24 cellular contexts compared by ENCODE assay signal in genomic region chr11:11428714-11429113, GRCh38.
"Had no signal": no experiment of that assay in that cellular context is flagged by ENCODE, and none has a peak within 500 bp of the region (broad histone marks: within the 10 kb centered on the region; RNA-seq: fewer than 3 reads in every experiment).

No MANE protein-coding gene starts in this region.

- H3K9me3 ChIP-seq: neutrophil, pancreas, prostate gland, right lobe of liver, sigmoid colon, stomach, thoracic aorta, thyroid gland, tibial nerve, upper lobe of left lung, vagina had no signal

- H3K4me3 Mint-ChIP-seq: natural killer cell; nephron; neural crest cell; stimulated activated effector memory CD8-positive, alpha-beta T cell treated with anti-CD3 and anti-CD28 coated beads, Interleukin-12 subunit alpha, Interleukin-12 subunit beta, amount 100 ng/mL, for 72 hours; stimulated activated naive B cell treated with anti-CD40 and anti-IgM and Interleukin-4, amounts not matched to agents 10 μg/mL and 1 μg/mL and 100 μg/mL, for 72 hours; stimulated activated naive CD8-positive, alpha-beta T cell treated with anti-CD3 and anti-CD28 coated beads, Interleukin-15, Interleukin-2, amounts not matched to agents 100 ng/mL and 50 ng/mL, for 24 hours had no signal

- H3K4me3 ChIP-seq: pancreas, prostate gland, right lobe of liver, sigmoid colon, stomach, thoracic aorta, thyroid gland, tibial nerve, upper lobe of left lung, vagina had no signal

- H3K4me1 ChIP-seq: pancreas, prostate gland, right lobe of liver had no signal

- H3K27ac Mint-ChIP-seq: natural killer cell; nephron; stimulated activated effector memory CD8-positive, alpha-beta T cell treated with anti-CD3 and anti-CD28 coated beads, Interleukin-12 subunit alpha, Interleukin-12 subunit beta, amount 100 ng/mL, for 72 hours; stimulated activated naive B cell treated with anti-CD40 and anti-IgM and Interleukin-4, amounts not matched to agents 10 μg/mL and 1 μg/mL and 100 μg/mL, for 72 hours; stimulated activated naive CD8-positive, alpha-beta T cell treated with anti-CD3 and anti-CD28 coated beads, Interleukin-15, Interleukin-2, amounts not matched to agents 100 ng/mL and 50 ng/mL, for 24 hours had no signal

- H3K9me3 Mint-ChIP-seq: natural killer cell; nephron; stimulated activated effector memory CD8-positive, alpha-beta T cell treated with anti-CD3 and anti-CD28 coated beads, Interleukin-12 subunit alpha, Interleukin-12 subunit beta, amount 100 ng/mL, for 72 hours; stimulated activated naive B cell treated with anti-CD40 and anti-IgM and Interleukin-4, amounts not matched to agents 10 μg/mL and 1 μg/mL and 100 μg/mL, for 72 hours; stimulated activated naive CD8-positive, alpha-beta T cell treated with anti-CD3 and anti-CD28 coated beads, Interleukin-15, Interleukin-2, amounts not matched to agents 100 ng/mL and 50 ng/mL, for 24 hours had no signal

- H3K27me3 ChIP-seq: pancreas, right lobe of liver, sigmoid colon, stomach, thyroid gland, tibial nerve, upper lobe of left lung, vagina had no signal

- H3K27me3 Mint-ChIP-seq: stimulated activated naive CD8-positive, alpha-beta T cell treated with anti-CD3 and anti-CD28 coated beads, Interleukin-15, Interleukin-2, amounts not matched to agents 100 ng/mL and 50 ng/mL, for 24 hours had no signal

- DNase-seq: natural killer cell; pancreas; right cardiac atrium; right lobe of liver; sigmoid colon; stimulated activated CD4-positive, alpha-beta T cell treated with anti-CD3 and anti-CD28 coated beads, Interleukin-15, amount 100 ng/mL, for 24 hours; stimulated activated CD4-positive, alpha-beta T cell treated with anti-CD3 and anti-CD28 coated beads, Interleukin-2, amount 100 ng/mL, for 24 hours; stimulated activated CD4-positive, alpha-beta T cell treated with anti-CD3 and anti-CD28 coated beads, Interleukin-2, amount 100 ng/mL, for 48 hours; stimulated activated CD4-positive, alpha-beta T cell treated with anti-CD3 and anti-CD28 coated beads, Interleukin-4, amount 100 ng/mL, for 24 hours; stimulated activated naive B cell treated with anti-CD40 and anti-IgM and Interleukin-4, amounts not matched to agents 10 μg/mL and 1 μg/mL and 100 μg/mL, for 72 hours; stimulated activated naive CD4-positive, alpha-beta T cell treated with Interleukin-2 at 50 U/mL for 16 hours; stomach; thyroid gland; trophoblast cell; upper lobe of left lung had no signal

- H3K36me3 ChIP-seq: neutrophil, pancreas, prostate gland, right lobe of liver, stomach, thoracic aorta, vagina had no signal

- H3K36me3 Mint-ChIP-seq: natural killer cell; stimulated activated effector memory CD8-positive, alpha-beta T cell treated with anti-CD3 and anti-CD28 coated beads, Interleukin-12 subunit alpha, Interleukin-12 subunit beta, amount 100 ng/mL, for 72 hours; stimulated activated naive B cell treated with anti-CD40 and anti-IgM and Interleukin-4, amounts not matched to agents 10 μg/mL and 1 μg/mL and 100 μg/mL, for 72 hours had no signal

- ATAC-seq: natural killer cell; pancreas; right cardiac atrium; right lobe of liver; stimulated activated effector memory CD8-positive, alpha-beta T cell treated with anti-CD3 and anti-CD28 coated beads, Interleukin-12 subunit alpha, Interleukin-12 subunit beta, amount 100 ng/mL, for 72 hours; stimulated activated naive B cell treated with anti-CD40 and anti-IgM and Interleukin-4, amounts not matched to agents 10 μg/mL and 1 μg/mL and 100 μg/mL, for 72 hours had no signal

- H3K4me1 Mint-ChIP-seq: natural killer cell; stimulated activated effector memory CD8-positive, alpha-beta T cell treated with anti-CD3 and anti-CD28 coated beads, Interleukin-12 subunit alpha, Interleukin-12 subunit beta, amount 100 ng/mL, for 72 hours; stimulated activated naive B cell treated with anti-CD40 and anti-IgM and Interleukin-4, amounts not matched to agents 10 μg/mL and 1 μg/mL and 100 μg/mL, for 72 hours had no signal

- H3K27ac ChIP-seq: neutrophil, pancreas, prostate gland, right lobe of liver, stomach, thoracic aorta, thyroid gland, tibial nerve, vagina had no signal
